8 cellular contexts compared by ENCODE assay signal in the genomic region with DNA sequence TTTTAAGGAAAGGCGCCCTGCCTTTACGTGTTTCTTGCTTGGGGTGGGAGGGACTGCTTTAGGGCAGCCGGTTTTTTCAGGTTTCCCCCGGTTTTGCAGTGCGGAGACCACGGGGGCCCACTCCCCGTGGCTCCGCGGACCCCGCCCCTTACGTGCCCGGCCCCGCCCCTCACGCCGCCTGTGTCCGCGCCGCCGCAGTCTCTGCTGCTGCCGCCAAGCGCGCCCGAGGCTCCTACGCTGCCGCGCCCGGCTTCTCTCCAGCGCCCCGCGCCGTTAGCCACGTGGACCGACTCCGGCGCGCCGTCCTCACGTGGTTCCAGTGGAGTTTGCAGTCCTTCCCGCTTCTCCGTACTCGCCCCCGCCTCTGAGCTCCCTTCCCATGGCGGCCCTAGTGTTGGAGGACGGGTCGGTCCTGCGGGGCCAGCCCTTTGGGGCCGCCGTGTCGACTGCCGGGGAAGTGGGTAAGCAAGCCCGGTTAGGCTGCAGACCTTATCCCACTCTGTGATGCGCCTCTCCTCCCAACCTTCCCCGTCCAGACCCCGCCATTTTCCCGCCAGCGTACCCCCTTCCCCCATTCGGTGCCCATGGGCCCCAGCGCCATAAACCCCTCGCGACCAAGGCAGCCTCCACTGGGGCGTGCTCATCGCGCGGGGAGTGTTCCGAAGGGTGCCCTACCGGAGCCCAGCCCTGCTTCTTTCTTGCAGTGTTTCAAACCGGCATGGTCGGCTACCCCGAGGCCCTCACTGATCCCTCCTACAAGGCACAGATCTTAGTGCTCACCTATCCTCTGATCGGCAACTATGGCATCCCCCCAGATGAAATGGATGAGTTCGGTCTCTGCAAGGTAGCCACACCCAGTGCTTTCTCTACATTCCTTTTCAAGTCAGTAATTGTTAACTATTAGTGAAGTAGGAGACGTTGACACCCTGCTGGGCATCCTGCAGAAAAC. TPM values are rescaled to one million over a fixed set of nuclear protein-coding genes. Genes with fewer than 3 reads are reported as not detected.
DNase-seq lines count a peak whose midpoint lies in the region; ATAC-seq and TF ChIP-seq lines count a peak whose summit lies in the region.

A gene (plus strand): TSS at position 197 of the 949 bp plus-strand sequence. CDS start 183 bp downstream, at position 380.

- peaks cover 14% of the 10 kb centered on the region for H3K36me3 ChIP-seq in CD8-positive, alpha-beta T cell (ENCODE audit: insufficient read depth, low read length)
- peaks cover 4% of the 10 kb centered on the region for H3K36me3 ChIP-seq in mesendoderm (ENCODE audit: control insufficient read depth, insufficient read depth, low read length)

- H3K4me2 ChIP-seq in mesendoderm (ENCODE audit: low read length), result peak within 1 kb of the TSS; percentile 83

- H3K27ac ChIP-seq in CD8-positive, alpha-beta T cell (ENCODE audit: low read depth, low read length), result peak within 1 kb of the TSS; percentile 66
- peak within 1 kb of the TSS; percentile 84 for H3K27ac ChIP-seq in mesendoderm (ENCODE audit: low read depth, low read length)

- peak within 1 kb of the TSS; percentile 95 for H3K4ac ChIP-seq in mesendoderm (ENCODE audit: low read depth, low read length)

- CTCF ChIA-PET in CD8-positive, alpha-beta T cell (lab: Charles Lee), result interaction anchor here (0.7 kb wide), 1 partner anchor 237 kb away, joined by 3 read pairs; no protein-coding TSS in a partner anchor

- H3K23ac ChIP-seq in mesendoderm (ENCODE audit: low read length), result peak within 1 kb of the TSS; percentile 60

- H3K79me1 ChIP-seq in mesendoderm (ENCODE audit: low read length), result peaks cover 17% of the 10 kb centered on the region

- H2AK5ac ChIP-seq in mesendoderm (ENCODE audit: low read length), result peak within 1 kb of the TSS; percentile 73

- H3K27ac Mint-ChIP-seq in CD8-positive, alpha-beta T cell, result peak within 1 kb of the TSS; percentile 94
- H3K27ac Mint-ChIP-seq in effector memory CD8-positive, alpha-beta T cell, result peak within 1 kb of the TSS; percentile 89 to 94

- peaks cover 25% of the 10 kb centered on the region for H3K4me1 ChIP-seq in CD8-positive, alpha-beta T cell (ENCODE audit: insufficient read depth, low read length)
- peaks cover 6% of the 10 kb centered on the region for H3K4me1 ChIP-seq in mesendoderm (ENCODE audit: control insufficient read depth, low read depth, low read length)

- no peak within 1 kb of the TSS for H4K8ac ChIP-seq in mesendoderm (ENCODE audit: low read depth, low read length)

- intact Hi-C loops in CD8-positive, alpha-beta T cell (cut with DNase I, micrococcal nuclease), result loop anchor here (1.0 to 10.0 kb wide), 12 partner anchors 47 to 1233 kb away; a partner anchor contains a TSS

- peak; percentile 77 for ATAC-seq in CD8-positive, alpha-beta T cell
- ATAC-seq in GM19455 (IDR thresholded peaks at IDR 0.05; ENCODE audit: unreplicated experiment), result peak; percentile 62
- ATAC-seq in effector memory CD8-positive, alpha-beta T cell (replicated peaks), result peak; percentile 77

- no CpG with 5 or more reads among the region's 72 CpGs for WGBS in mesendoderm (ENCODE audit: extremely low coverage, insufficient coverage, low lambda C conversion rate)

- no peaks in the 10 kb centered on the region for H3K9me3 Mint-ChIP-seq in CD8-positive, alpha-beta T cell
- no peaks in the 10 kb centered on the region for H3K9me3 Mint-ChIP-seq in effector memory CD8-positive, alpha-beta T cell

- H3K18ac ChIP-seq in mesendoderm (ENCODE audit: low read length), result peak within 1 kb of the TSS; percentile 20

- peaks cover 45% of the 10 kb centered on the region for H3K4me1 Mint-ChIP-seq in CD8-positive, alpha-beta T cell (ENCODE audit: low read depth)
- peaks cover 28 to 40% of the 10 kb centered on the region in 2 donors for H3K4me1 Mint-ChIP-seq in effector memory CD8-positive, alpha-beta T cell (ENCODE audit: low read depth in 2 of 2)

- no peak within 1 kb of the TSS for H2BK120ac ChIP-seq in mesendoderm (ENCODE audit: low read depth, low read length)

- no peaks in the 10 kb centered on the region for H3K27me3 ChIP-seq in CD8-positive, alpha-beta T cell (ENCODE audit: insufficient read depth, low read length)
- no peaks in the 10 kb centered on the region for H3K27me3 ChIP-seq in mesendoderm (ENCODE audit: insufficient read depth, low read length, poor library complexity)

- peaks cover 15% of the 10 kb centered on the region for H3K79me2 ChIP-seq in mesendoderm (ENCODE audit: control insufficient read depth, insufficient read depth, low read length)

- H2BK15ac ChIP-seq in mesendoderm (replicated peaks; ENCODE audit: low read depth), result no peak within 1 kb of the TSS

- peak within 1 kb of the TSS; percentile 47 for H2BK5ac ChIP-seq in mesendoderm (ENCODE audit: low read length)

- H3K36me3 Mint-ChIP-seq in CD8-positive, alpha-beta T cell, result peaks cover 51% of the 10 kb centered on the region
- peaks cover 32% of the 10 kb centered on the region for H3K36me3 Mint-ChIP-seq in effector memory CD8-positive, alpha-beta T cell (ENCODE audit: insufficient read depth)

- no peak for TF ChIP-seq CTCF in CD8-positive, alpha-beta T cell (IDR thresholded peaks at IDR 0.05)

- peak within 1 kb of the TSS; percentile 96 for H3K4me3 Mint-ChIP-seq in CD8-positive, alpha-beta T cell
- H3K4me3 Mint-ChIP-seq in effector memory CD8-positive, alpha-beta T cell, result peak within 1 kb of the TSS; percentile 96 to 99

- no peaks in the 10 kb centered on the region for H3K9me3 ChIP-seq in CD8-positive, alpha-beta T cell (ENCODE audit: low read length)

- H3K9ac ChIP-seq in mesendoderm (ENCODE audit: low read length), result peak within 1 kb of the TSS; percentile 97

- no peak within 1 kb of the TSS for H4K5ac ChIP-seq in mesendoderm (ENCODE audit: low read length)

- no peaks in the 10 kb centered on the region for H3K27me3 Mint-ChIP-seq in CD8-positive, alpha-beta T cell (ENCODE audit: low read depth)
- H3K27me3 Mint-ChIP-seq in effector memory CD8-positive, alpha-beta T cell, result no peaks in the 10 kb centered on the region

- peak; percentile 69 to 88 (median 84) for DNase-seq in CD8-positive, alpha-beta T cell
- DNase-seq in HPDE6-E6E7 (ENCODE audit: extremely low spot score) (peak; percentile 80), NOMO-1 treated with DMSO at 0.1 percent for 48 hours (lab: John Stamatoyannopoulos, UW; ENCODE audit: unreplicated experiment) (peak; percentile 88), mesendoderm (peak; percentile 95)
- DNase-seq in activated CD8-positive, alpha-beta memory T cell treated with anti-CD3 and anti-CD28 coated beads for 4 hours (ENCODE audit: low read depth in 2 of 2), result peak; percentile 68 to 79
- DNase-seq in effector memory CD8-positive, alpha-beta T cell, result peak; percentile 71 to 78 (median 75)
- DNase-seq in stimulated activated CD8-positive, alpha-beta memory T cell treated with anti-CD3 and anti-CD28 coated beads, Interleukin-15, amount 100 ng/mL, for 1 hour (ENCODE audit: low read depth), result peak; percentile 63

- H3K56ac ChIP-seq in mesendoderm (ENCODE audit: low read length), result peak within 1 kb of the TSS; percentile 98

- H3K4me3 ChIP-seq in CD8-positive, alpha-beta T cell (ENCODE audit: low read depth, low read length), result peak within 1 kb of the TSS; percentile 84
- peak within 1 kb of the TSS; percentile 48 for H3K4me3 ChIP-seq in mesendoderm (ENCODE audit: low read length)

- POLR2A ChIA-PET in CD8-positive, alpha-beta T cell (lab: Charles Lee), result no interaction called here

RNA-seq across cellular contexts. Expression of the gene that starts here (rescaled TPM):
- total RNA-seq in CD8-positive, alpha-beta T cell, result 10 to 100 TPM; 24.7 to 31.4 TPM
- 29.5 TPM for polyA plus RNA-seq in mesendoderm (2013, experiment 1 of 2)
- 31.0 TPM for polyA plus RNA-seq in mesendoderm (2013, experiment 2 of 2)

Comparison
In these comparisons a context has a peak if more than half of its experiments do, and no peak if none do; other contexts are left out.
1. Peak in every context shown above with its lines: DNase-seq, ATAC-seq, H3K4me3 ChIP-seq and H3K27ac ChIP-seq.